In the genomic region with DNA sequence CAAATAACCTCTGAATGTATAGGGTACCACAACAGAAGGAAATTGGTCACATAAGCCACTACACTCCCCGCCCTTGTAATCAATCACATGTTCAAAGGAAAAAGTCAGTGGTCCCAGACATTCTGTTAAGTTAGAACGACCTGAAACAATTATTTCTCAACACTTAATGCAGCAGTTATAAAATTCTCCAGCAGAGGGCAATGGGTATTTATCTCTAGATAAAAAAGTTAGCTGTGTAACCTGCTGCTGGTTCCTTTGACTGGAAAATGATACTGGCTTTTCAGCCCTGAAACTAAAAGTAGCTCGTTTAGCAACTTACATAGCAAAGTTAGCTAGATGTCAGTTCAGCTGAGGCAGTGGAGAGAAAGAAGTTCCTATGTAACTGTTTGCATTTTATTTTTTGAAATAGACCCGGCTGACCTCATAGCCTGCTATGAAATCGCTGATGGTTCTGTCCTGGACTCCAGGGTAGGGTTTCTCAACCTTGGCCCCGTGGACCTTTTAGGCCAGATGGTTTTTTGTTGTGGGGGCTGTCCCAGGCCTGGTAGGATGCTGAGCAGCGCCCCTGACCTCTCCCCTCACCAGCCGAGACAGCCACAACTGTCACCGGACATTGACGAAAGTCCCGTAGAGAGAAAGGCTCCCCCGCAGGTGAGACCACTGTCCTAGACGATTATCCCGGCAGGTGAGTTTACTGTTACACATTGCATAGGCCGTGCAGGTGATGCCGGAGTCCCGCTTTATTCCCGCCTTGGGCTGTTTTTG, we compare ENCODE assay signal across 8 cellular contexts. TPM values are rescaled to one million over a fixed set of nuclear protein-coding genes. Genes with fewer than 3 reads are reported as not detected.
DNase-seq lines count a peak whose midpoint lies in the region; ATAC-seq, FAIRE-seq and TF ChIP-seq lines count a peak whose summit lies in the region.

No MANE protein-coding gene starts in this region.

- WGBS in GM23248 (ENCODE audit: low coverage in 1 of 2, low lambda C conversion rate in 2 of 2, missing lambda C conversion rate in 2 of 2), 2 experiments, result 54 to 56% methylated on average over 18 of the region's 18 CpGs

- H3K4me1 ChIP-seq in GM23248 (ENCODE audit: insufficient read depth), result no peaks in the 10 kb centered on the region
- no peaks in the 10 kb centered on the region for H3K4me1 ChIP-seq in thoracic aorta (ENCODE audit: control insufficient read depth in 1 of 2, low read depth in 2 of 2)

- in situ Hi-C loops in GM23248 (cut with MboI), result loop anchor here (10.0 kb wide), 1 partner anchor 202 kb away; no protein-coding TSS in a partner anchor

- no peak overlapping the region for H3K4me3 ChIP-seq in GM23248
- H3K4me3 ChIP-seq in thoracic aorta, result no peak overlapping the region

- H3K9me3 ChIP-seq in GM23248 (ENCODE audit: low read depth) (no peaks in the 10 kb centered on the region), thoracic aorta (no peaks in the 10 kb centered on the region)

- no peak overlapping the region for H3K4me2 ChIP-seq in GM23248 (ENCODE audit: unreplicated experiment)

- ATAC-seq in thoracic aorta (ENCODE audit: insufficient number of reproducible peaks, low FRiP score, low read depth) (no peak), GM19452 (IDR thresholded peaks at IDR 0.05; ENCODE audit: unreplicated experiment) (no peak)

- no peak overlapping the region for H2AFZ ChIP-seq in GM23248

- H3K9ac ChIP-seq in GM23248, result no peak overlapping the region

- DNase-seq in NCI-H446 (lab: John Stamatoyannopoulos, UW) (peak; percentile 37 to 69), NCI-H446 treated with DMSO at 0.1 percent for 48 hours (lab: John Stamatoyannopoulos, UW) (no peak), GM23248 (peak; percentile 61), NCI-H2171 (lab: John Stamatoyannopoulos, UW) (peak; percentile 1), astrocyte of the hippocampus (ENCODE audit: low read depth, low spot score) (peak; percentile 69), thoracic aorta (ENCODE audit: low spot score) (no peak)

- TF ChIP-seq CTCF in thoracic aorta (IDR thresholded peaks at IDR 0.05), result peak; percentile 61

- H3F3A ChIP-seq in GM23248 (ENCODE audit: insufficient read depth), result no peaks in the 10 kb centered on the region

- FAIRE-seq in islet of Langerhans (lab: Jason Lieb, UNC), result peak; percentile 97

- no peaks in the 10 kb centered on the region for H3K79me2 ChIP-seq in GM23248 (ENCODE audit: insufficient read depth)

- H4K20me1 ChIP-seq in GM23248 (ENCODE audit: insufficient read depth), result no peaks in the 10 kb centered on the region

- no peaks in the 10 kb centered on the region for H3K36me3 ChIP-seq in GM23248 (ENCODE audit: low read depth)
- no peaks in the 10 kb centered on the region for H3K36me3 ChIP-seq in thoracic aorta

- H3K9me2 ChIP-seq in GM23248 (ENCODE audit: insufficient read depth), result no peaks in the 10 kb centered on the region

- H3K27me3 ChIP-seq in GM23248 (replicated peaks; ENCODE audit: insufficient read depth) (peaks cover 7% of the 10 kb centered on the region; the same call in 1 of the 2 replicates), thoracic aorta (replicated peaks; ENCODE audit: insufficient read depth) (no peaks in the 10 kb centered on the region)

- no peak overlapping the region for H3K27ac ChIP-seq in GM23248
- no peak overlapping the region for H3K27ac ChIP-seq in thoracic aorta

RNA-seq across cellular contexts. Expression of gene PROSER2, which starts 40.2 kb away (rescaled TPM):
- 1.2 and 1.4 TPM in 2 replicates for total RNA-seq in GM23248 (2014; rRNA removed; shearing (Covaris generic))
- polyA plus RNA-seq in GM23248 (2016; fragmentation: Nextera tagmentation; extraction: Ambion mirVana), result 0.65 and 0.80 TPM in 2 replicates
- total RNA-seq in thoracic aorta, result 1 to 10 TPM; 6.2 to 9.5 TPM

RNA-seq across cellular contexts. Expression of gene ECHDC3, which starts 40.8 kb away (rescaled TPM):
- total RNA-seq in GM23248 (2014; rRNA removed; shearing (Covaris generic)), result 0.63 and 0.97 TPM in 2 replicates
- polyA plus RNA-seq in GM23248 (2016; fragmentation: Nextera tagmentation; extraction: Ambion mirVana), result 1.8 and 2.3 TPM in 2 replicates
- 10 to 100 TPM; 12.2 to 21.2 TPM for total RNA-seq in thoracic aorta

Comparison
In these comparisons a context has a peak if more than half of its experiments do, and no peak if none do; other contexts are left out.
1. DNase-seq: peak in NCI-H446 (2 of 2), GM23248 (single experiment), NCI-H2171 (single experiment) and astrocyte of the hippocampus (single experiment); none in NCI-H446 treated with DMSO at 0.1 percent for 48 hours (single experiment) and thoracic aorta (single experiment).